8 cellular contexts compared by ENCODE assay signal in genomic region chr13:27533155-27533643, GRCh38.
A peak's percentile ranks its signal among the peaks of the same experiment; 100 is the strongest.
DNase-seq lines count a peak whose midpoint lies in the region; ATAC-seq and TF ChIP-seq lines count a peak whose summit lies in the region.

No MANE protein-coding gene starts in this region.

- H3K36me3 ChIP-seq in HUES6 (ENCODE audit: control insufficient read depth, insufficient read depth, low read length) (no peaks in the 10 kb centered on the region), upper lobe of right lung (no peaks in the 10 kb centered on the region)

- H3K4me3 ChIP-seq in HUES6 (ENCODE audit: low read depth, low read length) (peak overlapping the region; percentile 8; the same call in 1 of the 2 replicates), upper lobe of right lung (peak overlapping the region; percentile 30)

- H3K9me3 ChIP-seq in HUES6 (ENCODE audit: control insufficient read depth, insufficient read depth, low read depth, low read length) (peaks cover 6% of the 10 kb centered on the region), upper lobe of right lung (no peaks in the 10 kb centered on the region)

- no peaks in the 10 kb centered on the region for H3K27me3 ChIP-seq in HUES6 (ENCODE audit: control insufficient read depth, insufficient read depth, low read length)
- H3K27me3 ChIP-seq in upper lobe of right lung, result no peaks in the 10 kb centered on the region

- H3K27ac ChIP-seq in C4-2B (no peak overlapping the region), HUES6 (ENCODE audit: low read depth, low read length) (no peak overlapping the region), upper lobe of right lung (no peak overlapping the region)

- H3K4me1 ChIP-seq in HUES6 (ENCODE audit: control insufficient read depth, insufficient read depth, low read length) (no peaks in the 10 kb centered on the region; the same call in 1 of the 2 replicates), upper lobe of right lung (peaks cover 7% of the 10 kb centered on the region)

- peak overlapping the region; percentile 58 for H3K4me3 Mint-ChIP-seq in osteocyte (ENCODE audit: unreplicated experiment)

- peaks cover 5% of the 10 kb centered on the region for H3K9me3 Mint-ChIP-seq in osteocyte (ENCODE audit: unreplicated experiment)

- DNase-seq in SK-N-DZ (ENCODE audit: low spot score), result peak; percentile 59
- peak; percentile 7 for DNase-seq in activated naive CD8-positive, alpha-beta T cell treated with anti-CD3 and anti-CD28 coated beads, Interleukin-2, amount 50 U/mL, for 16 hours (ENCODE audit: low read depth, low spot score)
- peak; percentile 47 to 93 (median 86) for DNase-seq in head of caudate nucleus
- peak; percentile 95 for DNase-seq in osteocyte (ENCODE audit: extremely low spot score, unreplicated experiment)
- DNase-seq in upper lobe of right lung, result peak; percentile 94

- H3K27ac Mint-ChIP-seq in osteocyte (ENCODE audit: unreplicated experiment), result no peak overlapping the region

- ATAC-seq in upper lobe of right lung (peak; percentile 93), HG03135 (IDR thresholded peaks at IDR 0.05; ENCODE audit: unreplicated experiment) (no peak)

- H3K9ac ChIP-seq in HUES6 (ENCODE audit: low read length), result no peak overlapping the region

- H3K36me3 Mint-ChIP-seq in osteocyte (ENCODE audit: unreplicated experiment), result no peaks in the 10 kb centered on the region

- intact Hi-C loops in head of caudate nucleus (cut with DNase I) (loop anchor here (5.0 kb wide), 1 partner anchor 294 kb away; no protein-coding TSS in a partner anchor), upper lobe of right lung (cut with DNase I) (loop anchor here (10.0 kb wide), 1 partner anchor 292 kb away; no protein-coding TSS in a partner anchor)

- TF ChIP-seq CTCF in C4-2B (conservative IDR thresholded peaks at IDR 0.05), result peak; percentile 100
- TF ChIP-seq CTCF in osteocyte (IDR thresholded peaks at IDR 0.05), result peak; percentile 98
- TF ChIP-seq CTCF in upper lobe of right lung (IDR thresholded peaks at IDR 0.05), result peak; percentile 94

- H3K4me1 Mint-ChIP-seq in osteocyte (ENCODE audit: unreplicated experiment), result peaks cover 6% of the 10 kb centered on the region

- peaks cover 4% of the 10 kb centered on the region for H3K27me3 Mint-ChIP-seq in osteocyte (ENCODE audit: unreplicated experiment)

Comparison
In these comparisons a context has a peak if more than half of its experiments do, and no peak if none do; other contexts are left out.
1. DNase-seq: peak in every context shown above with its lines; median percentile 95 in osteocyte; 94 in upper lobe of right lung; 86 in head of caudate nucleus; 59 in SK-N-DZ; 7 in activated naive CD8-positive, alpha-beta T cell treated with anti-CD3 and anti-CD28 coated beads, Interleukin-2, amount 50 U/mL, for 16 hours.